8 cellular contexts compared by ENCODE assay signal in the genomic region with DNA sequence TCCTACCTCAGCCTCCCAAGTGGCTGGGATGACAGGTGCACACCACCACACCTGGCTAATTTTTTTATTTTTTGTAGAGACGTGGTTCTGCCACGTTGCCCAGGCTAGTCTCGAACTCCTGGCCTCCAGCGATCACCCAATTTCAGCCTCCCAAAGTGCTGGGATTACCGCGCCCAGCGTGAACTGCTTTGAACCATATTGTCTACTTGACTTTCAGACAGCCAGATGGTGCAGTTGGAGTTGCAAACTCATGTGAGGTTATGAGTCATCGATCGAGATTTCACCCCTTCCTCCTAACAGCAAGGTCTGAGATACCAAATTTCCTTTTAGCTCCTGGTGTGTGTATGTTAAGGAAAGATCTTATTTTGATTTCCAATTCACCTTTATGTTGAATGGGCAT. TPM values are rescaled to one million over a fixed set of nuclear protein-coding genes. Genes with fewer than 3 reads are reported as not detected.
A peak's percentile ranks its signal among the peaks of the same experiment; 100 is the strongest.
DNase-seq lines count a peak whose midpoint lies in the region; ATAC-seq and TF ChIP-seq lines count a peak whose summit lies in the region.
"Had no signal": no experiment of that assay in that cellular context is flagged by ENCODE, and none has a peak within 500 bp of the region (broad histone marks: within the 10 kb centered on the region; RNA-seq: fewer than 3 reads in every experiment).

No MANE protein-coding gene starts in this region.

- no peak for TF ChIP-seq EP300 in esophagus muscularis mucosa (IDR thresholded peaks at IDR 0.05)

- in situ Hi-C loops in astrocyte of the cerebellum (cut with HindIII; ENCODE audit: low sequenced_read_pairs), result no loop called here

- peaks cover 0 to 40% of the 10 kb centered on the region in 2 donors for H3K4me1 ChIP-seq in right atrium auricular region
- peaks cover 12% of the 10 kb centered on the region for H3K4me1 ChIP-seq in right cardiac atrium (ENCODE audit: control insufficient read depth, insufficient read depth, low read length)
- peaks cover 13 to 55% (median 47%) of the 10 kb centered on the region in 5 donors for H3K4me1 ChIP-seq in subcutaneous abdominal adipose tissue (ENCODE audit: control insufficient read depth in 5 of 5, insufficient read depth in 5 of 5, low read length in 5 of 5)
- H3K4me1 ChIP-seq in esophagus muscularis mucosa, result peaks cover 36 to 67% (median 47%) of the 10 kb centered on the region in 4 donors

- DNase-seq in right atrium auricular region (ENCODE audit: low spot score) (no peak), right cardiac atrium (no peak), astrocyte of the cerebellum (ENCODE audit: low read depth) (peak; percentile 58), esophagus muscularis mucosa (ENCODE audit: extremely low spot score) (no peak), T1000 (lab: John Stamatoyannopoulos, UW) (no peak)
- DNase-seq: cerebellar nuclear complex, testis had no signal

- WGBS in right cardiac atrium, result 79% methylated on average over 9 of the region's 9 CpGs
- WGBS in esophagus muscularis mucosa, result 79% methylated on average over 9 of the region's 9 CpGs

- H3K27me3 ChIP-seq in right atrium auricular region (no peaks in the 10 kb centered on the region), right cardiac atrium (ENCODE audit: control insufficient read depth, insufficient read depth) (no peaks in the 10 kb centered on the region), subcutaneous abdominal adipose tissue (ENCODE audit: control insufficient read depth in 5 of 5, insufficient read depth in 4 of 5, low read length in 5 of 5) (no peaks in the 10 kb centered on the region), esophagus muscularis mucosa (no peaks in the 10 kb centered on the region)
- H3K27me3 ChIP-seq: testis had no signal

- TF ChIP-seq POLR2A in esophagus muscularis mucosa (IDR thresholded peaks at IDR 0.05; ENCODE audit: low read depth), result no peak

- peaks cover 2% of the 10 kb centered on the region for H3K36me3 ChIP-seq in right atrium auricular region
- H3K36me3 ChIP-seq in subcutaneous abdominal adipose tissue (ENCODE audit: control insufficient read depth in 5 of 5, insufficient read depth in 5 of 5, low read length in 5 of 5), result peaks cover 0 to 3% (median 0%) of the 10 kb centered on the region in 5 donors
- H3K36me3 ChIP-seq in esophagus muscularis mucosa, result peaks cover 0 to 4% (median 0%) of the 10 kb centered on the region in 4 donors

- no peak for TF ChIP-seq CTCF in right atrium auricular region (IDR thresholded peaks at IDR 0.05)
- no peak for TF ChIP-seq CTCF in astrocyte of the cerebellum (IDR thresholded peaks at IDR 0.05; ENCODE audit: low read depth, low read length, missing control alignments)
- no peak for TF ChIP-seq CTCF in esophagus muscularis mucosa (IDR thresholded peaks at IDR 0.05)

- peak overlapping the region; percentile 47 to 49 for H3K27ac ChIP-seq in right atrium auricular region
- no peak overlapping the region for H3K27ac ChIP-seq in right cardiac atrium (ENCODE audit: low read length)
- peak overlapping the region; percentile 30 for H3K27ac ChIP-seq in subcutaneous abdominal adipose tissue (ENCODE audit: low read depth, low read length)
- H3K27ac ChIP-seq in esophagus muscularis mucosa (replicated peaks in 1 of 4), result peak overlapping the region in 1 of 4 donors; percentile 33
- H3K27ac ChIP-seq: testis had no signal

- H3K9ac ChIP-seq in subcutaneous abdominal adipose tissue (ENCODE audit: low read length in 5 of 5), result no peak overlapping the region

- H3K4me3 ChIP-seq in right atrium auricular region, result no peak overlapping the region
- no peak overlapping the region for H3K4me3 ChIP-seq in right cardiac atrium (ENCODE audit: low read length)
- H3K4me3 ChIP-seq in astrocyte of the cerebellum (ENCODE audit: low read depth, low read length), result no peak overlapping the region
- no peak overlapping the region for H3K4me3 ChIP-seq in subcutaneous abdominal adipose tissue (ENCODE audit: low read depth in 1 of 5, low read length in 5 of 5)
- no peak overlapping the region for H3K4me3 ChIP-seq in esophagus muscularis mucosa
- H3K4me3 ChIP-seq: testis had no signal

- H3K9me3 ChIP-seq in right atrium auricular region (no peaks in the 10 kb centered on the region), right cardiac atrium (ENCODE audit: control insufficient read depth, low read length) (no peaks in the 10 kb centered on the region), subcutaneous abdominal adipose tissue (ENCODE audit: control insufficient read depth in 5 of 5, low read length in 5 of 5) (no peaks in the 10 kb centered on the region), esophagus muscularis mucosa (no peaks in the 10 kb centered on the region)
- H3K9me3 ChIP-seq: testis had no signal

- ATAC-seq in right cardiac atrium, result no peak

- intact Hi-C loops in right cardiac atrium (cut with DNase I) (no loop called here), esophagus muscularis mucosa (cut with DNase I) (no loop called here)

RNA-seq across cellular contexts. Expression of a gene that starts 2.7 kb away (rescaled TPM):
- 10 to 100 TPM; 31.2 to 65.6 TPM for total RNA-seq in right atrium auricular region
- total RNA-seq in right cardiac atrium, result 10 to 100 TPM; 28.2 to 63.6 (median 42.9) TPM
- polyA plus RNA-seq in right cardiac atrium, result 36.8 TPM
- 10 to 100 TPM; 15.9 to 26.1 (median 19.4) TPM for total RNA-seq in esophagus muscularis mucosa

RNA-seq across cellular contexts. Expression of a gene that starts 12.3 kb away (rescaled TPM):
- total RNA-seq in right atrium auricular region (not detected), right cardiac atrium (under 1 TPM in 2 of 4 donors, not detected in 2; 0.29 to 0.45 TPM), esophagus muscularis mucosa (not detected)
- polyA plus RNA-seq in right cardiac atrium, result 0.63 TPM

RNA-seq across cellular contexts. Expression of a gene that starts 24.6 kb away (rescaled TPM):
- total RNA-seq in right atrium auricular region (under 1 TPM; 0.30 to 0.51 TPM), right cardiac atrium (under 1 TPM in 3 of 4 donors, not detected in 1; 0.22 to 0.42 (median 0.34) TPM), esophagus muscularis mucosa (under 1 TPM in 2 of 4 donors, not detected in 2; 0.26 to 0.75 TPM)
- 0.43 TPM for polyA plus RNA-seq in right cardiac atrium

RNA-seq across cellular contexts. Expression of a gene that starts 38.4 kb away (rescaled TPM):
- total RNA-seq in right atrium auricular region, result 10 to 100 TPM; 20.4 to 35.9 TPM
- 10 to 100 TPM; 28.1 to 32.3 (median 30.1) TPM for total RNA-seq in right cardiac atrium
- polyA plus RNA-seq in right cardiac atrium, result 33.4 TPM
- total RNA-seq in esophagus muscularis mucosa, result 10 to 100 TPM; 39.0 to 75.5 (median 49.9) TPM

RNA-seq across cellular contexts. Expression of a gene that starts 53.2 kb away (rescaled TPM):
- 10 to 100 TPM; 24.8 to 39.0 TPM for total RNA-seq in right atrium auricular region
- total RNA-seq in right cardiac atrium, result 10 to 100 TPM; 20.6 to 27.2 (median 23.4) TPM
- polyA plus RNA-seq in right cardiac atrium, result 30.5 TPM
- total RNA-seq in esophagus muscularis mucosa, result 10 to 100 TPM; 24.5 to 66.1 (median 56.1) TPM
